In the genomic region with DNA sequence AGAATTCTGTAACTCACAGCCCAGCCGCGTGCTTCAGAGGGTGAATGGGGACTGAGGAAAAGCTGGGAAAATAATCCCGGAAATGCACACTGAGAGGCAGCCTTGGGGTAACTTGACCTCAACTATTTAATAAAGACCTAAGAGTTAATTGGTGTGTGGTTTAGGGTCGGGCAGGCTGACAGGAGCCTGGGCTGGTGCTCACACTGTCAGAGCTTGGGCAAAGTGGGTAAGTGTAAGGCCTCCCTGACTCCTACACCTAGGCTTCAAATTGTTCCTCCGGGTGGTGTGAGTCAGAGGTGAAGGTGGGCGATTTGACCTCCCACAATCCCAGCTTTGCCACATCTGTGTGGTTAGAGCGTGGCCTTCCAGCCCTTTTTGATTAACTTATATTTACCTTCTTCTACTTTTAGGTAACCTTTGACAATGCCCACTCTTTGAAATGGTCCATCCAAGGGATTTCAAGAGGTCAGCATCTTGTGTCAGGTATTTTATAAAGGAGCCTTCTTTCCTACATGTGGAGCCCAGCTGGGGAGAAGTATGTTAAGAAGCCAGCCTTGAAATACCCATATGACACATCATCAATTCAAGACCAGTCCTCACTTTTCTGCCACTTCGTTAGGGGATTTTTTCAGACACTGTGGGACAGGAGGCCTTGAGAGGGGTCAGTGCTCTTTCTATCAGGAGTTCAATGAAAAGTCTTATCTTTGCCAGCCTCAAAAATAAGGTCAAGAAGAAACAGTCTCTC, we compare ENCODE assay signal across 23 cellular contexts.
DNase-seq lines count a peak whose midpoint lies in the region.
"Had no signal": no experiment of that assay in that cellular context is flagged by ENCODE, and none has a peak within 500 bp of the region (broad histone marks: within the 10 kb centered on the region; RNA-seq: fewer than 3 reads in every experiment).

No MANE protein-coding gene starts in this region.

- no peaks in the 10 kb centered on the region for H3K36me3 Mint-ChIP-seq in activated CD4-positive, alpha-beta T cell treated with anti-CD3 and anti-CD28 coated beads, Interleukin-2, amount 10 ng/mL, durations not matched to agents 24 days and 14 days (ENCODE audit: low read depth)
- H3K36me3 Mint-ChIP-seq in CD4-positive, alpha-beta memory T cell = no peaks in the 10 kb centered on the region
- H3K36me3 Mint-ChIP-seq: activated CD8-positive, alpha-beta memory T cell treated with anti-CD3 and anti-CD28 coated beads, Interleukin-2, amount 10 ng/mL, durations not matched to agents 7 days and 5 days; CD4-positive, CD25-positive, alpha-beta regulatory T cell had no signal

- peaks cover 5% of the 10 kb centered on the region for H3K27me3 Mint-ChIP-seq in activated CD4-positive, alpha-beta T cell treated with anti-CD3 and anti-CD28 coated beads, Interleukin-2, amount 10 ng/mL, durations not matched to agents 24 days and 14 days
- peaks cover 9 to 20% of the 10 kb centered on the region in 2 donors for H3K27me3 Mint-ChIP-seq in CD4-positive, alpha-beta memory T cell

- no peak overlapping the region for H3K4me3 ChIP-seq in skeletal muscle tissue (ENCODE audit: low read length in 3 of 3)
- no peak overlapping the region for H3K4me3 ChIP-seq in CD4-positive, alpha-beta memory T cell (ENCODE audit: low read length in 2 of 2)
- H3K4me3 ChIP-seq: dorsolateral prefrontal cortex, heart right ventricle, Peyer's patch, upper lobe of left lung had no signal

- peaks cover 0 to 5% (median 0%) of the 10 kb centered on the region in 3 donors for H3K9me3 ChIP-seq in skeletal muscle tissue (ENCODE audit: control insufficient read depth in 3 of 3, low read length in 3 of 3)
- H3K9me3 ChIP-seq in CD4-positive, alpha-beta memory T cell (ENCODE audit: control insufficient read depth in 1 of 2, low read length in 2 of 2) = no peaks in the 10 kb centered on the region
- H3K9me3 ChIP-seq: upper lobe of left lung had no signal

- H3K36me3 ChIP-seq in skeletal muscle tissue (ENCODE audit: control insufficient read depth in 3 of 3, insufficient read depth in 3 of 3, low read length in 3 of 3) = no peaks in the 10 kb centered on the region
- no peaks in the 10 kb centered on the region for H3K36me3 ChIP-seq in CD4-positive, alpha-beta memory T cell (ENCODE audit: insufficient read depth, low read length)
- H3K36me3 ChIP-seq: heart right ventricle, Peyer's patch, upper lobe of left lung had no signal

- H3K4me1 Mint-ChIP-seq in activated CD4-positive, alpha-beta T cell treated with anti-CD3 and anti-CD28 coated beads, Interleukin-2, amount 10 ng/mL, durations not matched to agents 24 days and 14 days = peaks cover 4% of the 10 kb centered on the region
- H3K4me1 Mint-ChIP-seq in CD4-positive, alpha-beta memory T cell = no peaks in the 10 kb centered on the region
- H3K4me1 Mint-ChIP-seq: activated CD8-positive, alpha-beta memory T cell treated with anti-CD3 and anti-CD28 coated beads, Interleukin-2, amount 10 ng/mL, durations not matched to agents 7 days and 5 days; CD4-positive, CD25-positive, alpha-beta regulatory T cell; T-helper 17 cell had no signal

- H3K4me1 ChIP-seq in skeletal muscle tissue (ENCODE audit: control insufficient read depth in 3 of 3, insufficient read depth in 3 of 3, low read length in 3 of 3) = peaks cover 22 to 55% (median 25%) of the 10 kb centered on the region in 3 donors
- H3K4me1 ChIP-seq in CD4-positive, alpha-beta memory T cell (ENCODE audit: insufficient read depth, low read length) = no peaks in the 10 kb centered on the region
- H3K4me1 ChIP-seq: Peyer's patch had no signal

- H3K27ac Mint-ChIP-seq in activated CD4-positive, alpha-beta T cell treated with anti-CD3 and anti-CD28 coated beads, Interleukin-2, amount 10 ng/mL, durations not matched to agents 24 days and 14 days = no peak overlapping the region
- H3K27ac Mint-ChIP-seq in CD4-positive, alpha-beta memory T cell = no peak overlapping the region
- H3K27ac Mint-ChIP-seq: activated CD8-positive, alpha-beta memory T cell treated with anti-CD3 and anti-CD28 coated beads, Interleukin-2, amount 10 ng/mL, durations not matched to agents 7 days and 5 days; activated naive CD4-positive, alpha-beta T cell treated with anti-CD3 and anti-CD28 coated beads, Interleukin-2, amount 50 U/mL, for 72 hours; activated T-helper 2 cell treated with anti-CD3 and anti-CD28 coated beads, Interferon-gamma antibody, Interleukin-2, Interleukin-4, amounts not matched to agents 10 μg/mL and 5 μg/mL and 100 μg/mL, durations not matched to agents 14 hours and 24 hours and 36 hours; CD4-positive, CD25-positive, alpha-beta regulatory T cell; nephron; T-helper 17 cell had no signal

- intact Hi-C loops in activated CD4-positive, alpha-beta T cell treated with anti-CD3 and anti-CD28 coated beads, Interleukin-2, amount 10 ng/mL, durations not matched to agents 24 days and 14 days (cut with micrococcal nuclease) = no loop called here
- intact Hi-C loops in CD4-positive, alpha-beta memory T cell (cut with micrococcal nuclease) = no loop called here

- POLR2A ChIA-PET in CD4-positive, alpha-beta memory T cell (lab: Charles Lee; ENCODE audit: partially characterized antibody) = no interaction called here

- H3K27me3 ChIP-seq in skeletal muscle tissue (ENCODE audit: control insufficient read depth in 3 of 3, insufficient read depth in 3 of 3, low read length in 3 of 3) = no peaks in the 10 kb centered on the region
- H3K27me3 ChIP-seq in CD4-positive, alpha-beta memory T cell (ENCODE audit: insufficient read depth, low read length) = no peaks in the 10 kb centered on the region
- H3K27me3 ChIP-seq: heart right ventricle, Peyer's patch, upper lobe of left lung had no signal

- no peak overlapping the region for H3K9ac ChIP-seq in skeletal muscle tissue (ENCODE audit: low read depth in 1 of 3, low read length in 3 of 3)

- H3K4me3 Mint-ChIP-seq in activated CD4-positive, alpha-beta T cell treated with anti-CD3 and anti-CD28 coated beads, Interleukin-2, amount 10 ng/mL, durations not matched to agents 24 days and 14 days = no peak overlapping the region
- no peak overlapping the region for H3K4me3 Mint-ChIP-seq in CD4-positive, alpha-beta memory T cell
- H3K4me3 Mint-ChIP-seq: activated CD8-positive, alpha-beta memory T cell treated with anti-CD3 and anti-CD28 coated beads, Interleukin-2, amount 10 ng/mL, durations not matched to agents 7 days and 5 days; CD4-positive, CD25-positive, alpha-beta regulatory T cell; nephron; T-helper 17 cell had no signal

- no peaks in the 10 kb centered on the region for H3K9me3 Mint-ChIP-seq in activated CD4-positive, alpha-beta T cell treated with anti-CD3 and anti-CD28 coated beads, Interleukin-2, amount 10 ng/mL, durations not matched to agents 24 days and 14 days
- peaks cover 0 to 8% (median 4%) of the 10 kb centered on the region in 8 donors for H3K9me3 Mint-ChIP-seq in CD4-positive, alpha-beta memory T cell
- H3K9me3 Mint-ChIP-seq: activated T-helper 2 cell treated with anti-CD3 and anti-CD28 coated beads, Interferon-gamma antibody, Interleukin-2, Interleukin-4, amounts not matched to agents 10 μg/mL and 5 μg/mL and 100 μg/mL, durations not matched to agents 14 hours and 24 hours and 36 hours had no signal

- peak; percentile 5 for DNase-seq in activated CD4-positive, alpha-beta T cell treated with anti-CD3 and anti-CD28 coated beads for 48 hours
- DNase-seq in activated CD4-positive, alpha-beta T cell treated with anti-CD3 and anti-CD28 coated beads, Interleukin-2, amount 10 ng/mL, durations not matched to agents 24 days and 14 days = no peak
- DNase-seq in RPMI7951 (ENCODE audit: low read depth) = peak; percentile 83
- peak; percentile 36 for DNase-seq in glomerular visceral epithelial cell (ENCODE audit: extremely low spot score)
- DNase-seq in CD4-positive, alpha-beta memory T cell = no peak
- no peak for DNase-seq in NCI-H146 (lab: John Stamatoyannopoulos, UW)
- no peak for DNase-seq in GF-D8 (lab: John Stamatoyannopoulos, UW)
- DNase-seq: activated CD4-positive, alpha-beta T cell treated with anti-CD3 and anti-CD28 coated beads for 4 hours; activated CD8-positive, alpha-beta memory T cell treated with anti-CD3 and anti-CD28 coated beads, Interleukin-2, amount 10 ng/mL, durations not matched to agents 7 days and 5 days; CD4-positive, CD25-positive, alpha-beta regulatory T cell; dorsolateral prefrontal cortex; heart right ventricle; left ventricle myocardium superior; NCI-H1417; NCI-H510A treated with DMSO at 0.1 percent for 48 hours; Peyer's patch; T-helper 17 cell; upper lobe of left lung had no signal

- CTCF ChIA-PET in CD4-positive, alpha-beta memory T cell (lab: Charles Lee; ENCODE audit: partially characterized antibody) = no interaction called here

- H3K27ac ChIP-seq in skeletal muscle tissue (ENCODE audit: low read depth, low read length) = peak overlapping the region; percentile 36
- no peak overlapping the region for H3K27ac ChIP-seq in CD4-positive, alpha-beta memory T cell (ENCODE audit: low read depth, low read length)
- H3K27ac ChIP-seq: 22Rv1, dorsolateral prefrontal cortex, heart right ventricle, Peyer's patch, upper lobe of left lung had no signal

Comparison
In these comparisons a context has a peak if more than half of its experiments do, and no peak if none do; other contexts are left out.
1. DNase-seq: peak in activated CD4-positive, alpha-beta T cell treated with anti-CD3 and anti-CD28 coated beads for 48 hours (single experiment), RPMI7951 (single experiment) and glomerular visceral epithelial cell (single experiment); none in activated CD4-positive, alpha-beta T cell treated with anti-CD3 and anti-CD28 coated beads, Interleukin-2, amount 10 ng/mL, durations not matched to agents 24 days and 14 days (single experiment), CD4-positive, alpha-beta memory T cell (0 of 5), NCI-H146 (single experiment) and GF-D8 (single experiment).